ENCODE assay signal across 20 cellular contexts in the genomic region with DNA sequence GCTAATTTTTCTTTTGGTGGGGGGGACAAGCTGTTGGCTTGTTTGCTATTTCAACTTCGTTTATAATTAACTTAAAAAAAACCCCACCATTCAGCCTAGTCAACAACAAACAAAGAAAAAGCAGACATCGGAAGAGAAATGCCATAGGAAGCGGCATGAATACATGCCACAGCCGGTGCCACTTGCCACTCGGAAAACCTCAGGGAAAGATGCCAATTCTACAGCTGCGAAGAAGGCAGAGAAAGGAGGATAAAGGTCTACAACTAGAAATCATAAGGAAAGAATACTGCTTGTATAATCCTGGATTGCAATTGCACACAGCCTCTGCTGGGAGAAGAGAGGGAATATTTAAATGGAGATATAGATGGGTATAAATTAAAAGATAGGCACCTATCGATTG.
DNase-seq lines count a peak whose midpoint lies in the region; FAIRE-seq lines count a peak whose summit lies in the region.
"Had no signal": no experiment of that assay in that cellular context is flagged by ENCODE, and none has a peak within 500 bp of the region (broad histone marks: within the 10 kb centered on the region; RNA-seq: fewer than 3 reads in every experiment).

No MANE protein-coding gene starts in this region.

- DNase-seq in NCI-H2029 treated with DMSO at 0.1 percent for 48 hours (lab: John Stamatoyannopoulos, UW) (peak; percentile 10), NCI-H2029 (lab: John Stamatoyannopoulos, UW) (no peak), NCI-H2171 (lab: John Stamatoyannopoulos, UW) (peak; percentile 31), pons (ENCODE audit: low spot score) (peak; percentile 70), GM03348 (ENCODE audit: low spot score) (no peak), urothelium cell line (ENCODE audit: low spot score) (no peak), cortex of kidney (lab: John Stamatoyannopoulos, UW) (no peak)
- DNase-seq: CD8-positive, alpha-beta memory T cell; DND-41; GDM1; GM23248; KBM-7; NCI-H1048; NCI-H524; NK-92 treated with Interleukin-12 subunit alpha and Interleukin-12 subunit beta, amount 100 ng/mL, for 24 hours; SIG-M5 had no signal

- no peak for FAIRE-seq in urothelium cell line (lab: Jason Lieb, UNC)
- FAIRE-seq: D721Med, GM12892 had no signal

- peak overlapping the region; percentile 94 for H3K27ac ChIP-seq in cingulate gyrus (ENCODE audit: low read depth, low read length)
- H3K27ac ChIP-seq: BLaER1 treated with 17β-estradiol and CSF1 and Interleukin-3, amounts not matched to agents 10 nM and 100 nM; GM23248 had no signal

Comparison
In these comparisons a context has a peak if more than half of its experiments do, and no peak if none do; other contexts are left out.
1. DNase-seq: peak in NCI-H2029 treated with DMSO at 0.1 percent for 48 hours (single experiment), NCI-H2171 (single experiment) and pons (single experiment); none in NCI-H2029 (single experiment), GM03348 (single experiment), urothelium cell line (single experiment) and cortex of kidney (single experiment).